Comparison of ENCODE assay signal across 1 cellular context in the genomic region with DNA sequence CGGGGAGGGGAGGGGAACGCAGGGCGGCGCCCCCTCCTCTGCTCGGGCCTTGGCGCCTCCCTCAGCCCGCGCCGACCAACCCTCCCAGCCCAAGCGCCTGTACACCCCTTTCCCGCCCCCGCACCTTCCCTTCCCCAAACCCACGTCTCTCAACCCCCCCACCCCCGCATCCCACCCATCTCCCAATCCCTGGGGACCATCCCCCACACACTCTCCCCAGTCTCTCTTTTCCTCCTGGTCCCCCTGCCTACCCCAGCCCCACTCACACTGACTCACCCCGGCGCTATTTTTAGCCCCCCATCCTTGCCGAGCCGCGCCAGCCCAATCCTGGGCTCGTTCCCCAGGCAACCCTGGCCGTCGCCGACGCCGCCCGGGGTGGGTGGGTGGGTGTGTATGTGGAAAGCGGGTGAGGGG.
TF ChIP-seq lines count a peak whose summit lies in the region.

No MANE protein-coding gene starts in this region.

TF ChIP-seq in H1, 55 proteins besides CTCF, POLR2A, EP300 and RAD21:
- no peak for TF ChIP-seq SUZ12 (IDR thresholded peaks at IDR 0.05; ENCODE audit: low read length)
- no peak for TF ChIP-seq GTF2F1 (IDR thresholded peaks at IDR 0.05; ENCODE audit: borderline replicate concordance, low read depth, low read length)
- TF ChIP-seq, protein P1, sequence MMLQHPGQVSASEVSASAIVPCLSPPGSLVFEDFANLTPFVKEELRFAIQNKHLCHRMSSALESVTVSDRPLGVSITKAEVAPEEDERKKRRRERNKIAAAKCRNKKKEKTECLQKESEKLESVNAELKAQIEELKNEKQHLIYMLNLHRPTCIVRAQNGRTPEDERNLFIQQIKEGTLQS (IDR thresholded peaks at IDR 0.05; ENCODE audit: insufficient read depth, low read depth, low read length), result no peak
- no peak for TF ChIP-seq TEAD4 (IDR thresholded peaks at IDR 0.05; ENCODE audit: low read depth, low read length)
- no peak for TF ChIP-seq SIRT6 (IDR thresholded peaks at IDR 0.05; ENCODE audit: low read length)
- TF ChIP-seq SP2 (IDR thresholded peaks at IDR 0.05; ENCODE audit: low read length), result no peak
- TF ChIP-seq, protein P2, sequence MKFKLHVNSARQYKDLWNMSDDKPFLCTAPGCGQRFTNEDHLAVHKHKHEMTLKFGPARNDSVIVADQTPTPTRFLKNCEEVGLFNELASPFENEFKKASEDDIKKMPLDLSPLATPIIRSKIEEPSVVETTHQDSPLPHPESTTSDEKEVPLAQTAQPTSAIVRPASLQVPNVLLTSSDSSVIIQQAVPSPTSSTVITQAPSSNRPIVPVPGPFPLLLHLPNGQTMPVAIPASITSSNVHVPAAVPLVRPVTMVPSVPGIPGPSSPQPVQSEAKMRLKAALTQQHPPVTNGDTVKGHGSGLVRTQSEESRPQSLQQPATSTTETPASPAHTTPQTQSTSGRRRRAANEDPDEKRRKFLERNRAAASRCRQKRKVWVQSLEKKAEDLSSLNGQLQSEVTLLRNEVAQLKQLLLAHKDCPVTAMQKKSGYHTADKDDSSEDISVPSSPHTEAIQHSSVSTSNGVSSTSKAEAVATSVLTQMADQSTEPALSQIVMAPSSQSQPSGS (IDR thresholded peaks at IDR 0.05; ENCODE audit: low read length), result no peak
- TF ChIP-seq CHD1 (IDR thresholded peaks at IDR 0.05; ENCODE audit: low read depth, low read length), result no peak
- no peak for TF ChIP-seq POU5F1 (IDR thresholded peaks at IDR 0.05; ENCODE audit: low read depth, low read length)
- TF ChIP-seq SP4 (IDR thresholded peaks at IDR 0.05; ENCODE audit: low read length), result no peak
